Comparison of ENCODE assay signal across 14 cellular contexts in the genomic region with DNA sequence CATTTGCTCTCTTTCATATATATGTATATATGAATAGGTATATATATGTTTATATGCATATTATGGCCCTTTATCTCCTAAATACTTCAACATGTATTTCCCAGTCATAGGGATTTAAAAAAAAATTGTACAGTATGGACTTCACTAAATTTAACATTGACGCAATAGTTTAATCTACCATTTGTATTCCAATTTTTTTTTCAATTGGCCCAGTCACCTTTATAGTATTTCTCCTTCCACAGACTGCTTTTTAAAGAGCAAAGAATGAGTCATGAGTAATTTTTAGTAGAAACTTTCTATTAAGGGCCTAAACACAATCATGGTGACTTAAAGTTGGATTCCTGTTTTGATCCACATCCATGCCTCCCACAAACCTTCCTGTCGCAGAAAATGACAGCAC. TPM values are rescaled to one million over a fixed set of nuclear protein-coding genes. Genes with fewer than 3 reads are reported as not detected.
DNase-seq lines count a peak whose midpoint lies in the region; ATAC-seq and TF ChIP-seq lines count a peak whose summit lies in the region.
"Had no signal": no experiment of that assay in that cellular context is flagged by ENCODE, and none has a peak within 500 bp of the region (broad histone marks: within the 10 kb centered on the region; RNA-seq: fewer than 3 reads in every experiment).

No MANE protein-coding gene starts in this region.

- no peaks in the 10 kb centered on the region for H3K9me3 Mint-ChIP-seq in progenitor cell of endocrine pancreas (ENCODE audit: low read depth)
- H3K9me3 Mint-ChIP-seq: activated T-helper 2 cell treated with anti-CD3 and anti-CD28 coated beads, Interferon-gamma antibody, Interleukin-2, Interleukin-4, amounts not matched to agents 10 μg/mL and 5 μg/mL and 100 μg/mL, durations not matched to agents 14 hours and 24 hours and 36 hours had no signal

- H3K27me3 Mint-ChIP-seq in progenitor cell of endocrine pancreas: no peaks in the 10 kb centered on the region

- peaks cover 23% of the 10 kb centered on the region for H3K36me3 Mint-ChIP-seq in progenitor cell of endocrine pancreas (ENCODE audit: insufficient read depth)

- intact Hi-C loops in Right ventricle myocardium inferior (cut with DNase I) (no loop called here), cardiac septum (cut with DNase I) (no loop called here)

- no peak overlapping the region for H3K4me3 ChIP-seq in cardiac fibroblast (replicated peaks in 1 of 2; ENCODE audit: low read depth in 2 of 2, low read length in 2 of 2)
- H3K4me3 ChIP-seq: ovary had no signal

- H3K4me3 Mint-ChIP-seq in progenitor cell of endocrine pancreas (ENCODE audit: low read depth): no peak overlapping the region
- H3K4me3 Mint-ChIP-seq: endodermal cell, WTC11 had no signal

- H3K27ac Mint-ChIP-seq in progenitor cell of endocrine pancreas: no peak overlapping the region
- H3K27ac Mint-ChIP-seq: activated T-helper 2 cell treated with anti-CD3 and anti-CD28 coated beads, Interferon-gamma antibody, Interleukin-2, Interleukin-4, amounts not matched to agents 10 μg/mL and 5 μg/mL and 100 μg/mL, durations not matched to agents 14 hours and 24 hours and 36 hours; endodermal cell had no signal

- DNase-seq in Right ventricle myocardium inferior (ENCODE audit: missing footprints) (no peak), cardiac septum (ENCODE audit: low spot score) (no peak), cardiac fibroblast (ENCODE audit: low read depth in 2 of 2) (peak; percentile 74 to 83), kidney tubule cell (ENCODE audit: low spot score) (peak; percentile 34), OCI-M1 (lab: John Stamatoyannopoulos, UW) (no peak), HT-29 (ENCODE audit: low spot score) (no peak), progenitor cell of endocrine pancreas (ENCODE audit: low spot score, unreplicated experiment) (no peak)
- DNase-seq: endodermal cell, kidney, NCI-H1694, ovary had no signal

- ATAC-seq in Right ventricle myocardium inferior: peak; percentile 58
- ATAC-seq in HG03469 (IDR thresholded peaks at IDR 0.05; ENCODE audit: unreplicated experiment): no peak
- ATAC-seq: WTC11 had no signal

- peaks cover 15% of the 10 kb centered on the region for H3K4me1 Mint-ChIP-seq in progenitor cell of endocrine pancreas (ENCODE audit: low read depth)

- no peak for TF ChIP-seq CTCF in cardiac fibroblast (IDR thresholded peaks at IDR 0.05; ENCODE audit: low read depth, low read length)
- no peak for TF ChIP-seq CTCF in progenitor cell of endocrine pancreas (IDR thresholded peaks at IDR 0.05; ENCODE audit: unreplicated experiment)

RNA-seq across cellular contexts. Expression of a gene that starts 20.5 kb away (rescaled TPM):
- 163 TPM for total RNA-seq in Right ventricle myocardium inferior
- 193 TPM for total RNA-seq in cardiac septum
- 2.7 and 7.4 TPM in 2 replicates for total RNA-seq in HT-29 (2014; rRNA removed; shearing (Covaris generic))
- total RNA-seq in progenitor cell of endocrine pancreas: 44.9 and 49.6 TPM in 2 replicates

Comparison
In these comparisons a context has a peak if more than half of its experiments do, and no peak if none do; other contexts are left out.
1. DNase-seq: peak in cardiac fibroblast (2 of 2) and kidney tubule cell (single experiment); none in Right ventricle myocardium inferior (single experiment), cardiac septum (single experiment), OCI-M1 (single experiment), HT-29 (single experiment) and progenitor cell of endocrine pancreas (single experiment).